ENCODE assay signal across 18 cellular contexts in genomic region chr2:56053679-56054078, GRCh38.
"Had no signal": no experiment of that assay in that cellular context is flagged by ENCODE, and none has a peak within 500 bp of the region (broad histone marks: within the 10 kb centered on the region; RNA-seq: fewer than 3 reads in every experiment).

No MANE protein-coding gene starts in this region.

- H3K4me1 ChIP-seq: foreskin keratinocyte, left ventricle myocardium inferior, lower lobe of right lung, testis, tibial nerve, upper lobe of right lung had no signal

- H3K9me3 ChIP-seq: lower lobe of right lung, testis, upper lobe of right lung had no signal

- H3K27me3 ChIP-seq: foreskin keratinocyte, testis, tibial nerve, upper lobe of right lung had no signal

- H3K27ac ChIP-seq: foreskin keratinocyte, left ventricle myocardium inferior, lower lobe of right lung, skin epidermis, testis, tibial nerve, upper lobe of right lung had no signal

- FAIRE-seq: kidney had no signal

- H3K36me3 ChIP-seq: left ventricle myocardium inferior, lower lobe of right lung, tibial nerve, upper lobe of right lung had no signal

- H3K4me3 ChIP-seq: left ventricle myocardium inferior, lower lobe of right lung, skin epidermis, testis, tibial nerve, upper lobe of right lung had no signal

- ATAC-seq: effector memory CD8-positive, alpha-beta T cell; foreskin keratinocyte; left cardiac atrium; lower lobe of right lung; sciatic nerve; stimulated activated naive B cell treated with anti-CD40 and anti-IgM and Interleukin-4, amounts not matched to agents 10 μg/mL and 1 μg/mL and 100 μg/mL, for 72 hours; stimulated activated naive CD8-positive, alpha-beta T cell treated with anti-CD3 and anti-CD28 coated beads, Interleukin-15, amount 100 ng/mL, for 72 hours; upper lobe of right lung had no signal

- DNase-seq: effector memory CD8-positive, alpha-beta T cell; foreskin keratinocyte; kidney; left cardiac atrium; left ventricle myocardium inferior; lower lobe of right lung; midbrain; naive B cell; posterior cingulate gyrus; stimulated activated CD4-positive, alpha-beta T cell treated with anti-CD3 and anti-CD28 coated beads, Interleukin-2, amount 100 ng/mL, for 24 hours; stimulated activated CD4-positive, alpha-beta T cell treated with anti-CD3 and anti-CD28 coated beads, Interleukin-4, amount 100 ng/mL, for 4 hours; stimulated activated naive B cell treated with anti-CD40 and anti-IgM and Interleukin-4, amounts not matched to agents 10 μg/mL and 1 μg/mL and 100 μg/mL, for 72 hours; stimulated activated naive CD8-positive, alpha-beta T cell treated with anti-CD3 and anti-CD28 coated beads, Interleukin-15, amount 100 ng/mL, for 72 hours; testis; upper lobe of right lung had no signal
